ENCODE assay signal across 17 cellular contexts in the genomic region with DNA sequence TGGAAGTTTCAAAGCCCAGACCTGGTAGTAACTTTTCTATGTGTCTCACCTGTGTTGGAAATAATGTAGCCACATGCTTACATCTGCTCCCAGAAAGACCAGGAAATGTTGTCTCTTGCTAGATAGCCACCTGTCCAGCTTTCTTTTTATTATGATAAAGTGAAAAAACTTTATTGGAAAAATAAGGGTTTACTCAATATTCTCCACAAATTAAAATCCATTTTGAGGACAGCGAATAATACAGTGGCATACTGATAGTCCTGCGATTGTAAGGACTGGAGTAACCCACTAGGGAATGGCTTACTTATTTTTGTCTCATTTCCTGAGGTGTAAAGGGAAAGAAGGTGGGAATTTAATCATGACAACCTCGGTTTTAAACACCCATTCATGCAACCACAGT.
DNase-seq lines count a peak whose midpoint lies in the region; ATAC-seq and TF ChIP-seq lines count a peak whose summit lies in the region.
"Had no signal": no experiment of that assay in that cellular context is flagged by ENCODE, and none has a peak within 500 bp of the region (broad histone marks: within the 10 kb centered on the region; RNA-seq: fewer than 3 reads in every experiment).

No MANE protein-coding gene starts in this region.

- H3K9me3 ChIP-seq in ES-I3 (ENCODE audit: control insufficient read depth, insufficient read depth, low read length) (no peaks in the 10 kb centered on the region), RWPE2 (ENCODE audit: severe bottlenecking) (no peaks in the 10 kb centered on the region)
- H3K9me3 ChIP-seq: psoas muscle had no signal

- H3K36me3 Mint-ChIP-seq in glutamatergic neuron (ENCODE audit: unreplicated experiment): no peaks in the 10 kb centered on the region
- peaks cover 2 to 17% of the 10 kb centered on the region in 2 donors for H3K36me3 Mint-ChIP-seq in stimulated activated naive B cell treated with anti-CD40 and anti-IgM and Interleukin-4, amounts not matched to agents 10 μg/mL and 1 μg/mL and 100 μg/mL, for 72 hours

- H3K4me1 ChIP-seq in ES-I3 (ENCODE audit: insufficient read depth, low read length) (peaks cover 9% of the 10 kb centered on the region; the same call in 1 of the 2 replicates), RWPE2 (ENCODE audit: insufficient read depth, poor library complexity, severe bottlenecking) (peaks cover 25% of the 10 kb centered on the region)
- H3K4me1 ChIP-seq: foreskin keratinocyte had no signal

- no peak overlapping the region for H3K4me3 ChIP-seq in RWPE2 (ENCODE audit: severe bottlenecking)

- H3K9me3 Mint-ChIP-seq in glutamatergic neuron (ENCODE audit: unreplicated experiment): peaks cover 18% of the 10 kb centered on the region
- H3K9me3 Mint-ChIP-seq in stimulated activated naive B cell treated with anti-CD40 and anti-IgM and Interleukin-4, amounts not matched to agents 10 μg/mL and 1 μg/mL and 100 μg/mL, for 72 hours: peaks cover 0 to 3% of the 10 kb centered on the region in 2 donors

- H3K27ac ChIP-seq in 22Rv1 (peak overlapping the region; percentile 97), RWPE2 (ENCODE audit: poor library complexity, severe bottlenecking) (peak overlapping the region; percentile 80)
- H3K27ac ChIP-seq: psoas muscle had no signal

- no peaks in the 10 kb centered on the region for H3K27me3 ChIP-seq in RWPE2 (ENCODE audit: insufficient read depth, poor library complexity, severe bottlenecking)
- H3K27me3 ChIP-seq: foreskin keratinocyte had no signal

- peaks cover 10% of the 10 kb centered on the region for H3K4me1 Mint-ChIP-seq in glutamatergic neuron (ENCODE audit: low read depth, unreplicated experiment)
- H3K4me1 Mint-ChIP-seq in stimulated activated naive B cell treated with anti-CD40 and anti-IgM and Interleukin-4, amounts not matched to agents 10 μg/mL and 1 μg/mL and 100 μg/mL, for 72 hours: peaks cover 21 to 42% of the 10 kb centered on the region in 2 donors

- no peaks in the 10 kb centered on the region for H3K36me3 ChIP-seq in ES-I3 (ENCODE audit: insufficient read depth, low read length)
- H3K36me3 ChIP-seq in RWPE2 (ENCODE audit: low read depth): no peaks in the 10 kb centered on the region

- peak overlapping the region; percentile 73 for H3K9ac ChIP-seq in ES-I3 (ENCODE audit: low read depth, low read length)

- DNase-seq in RWPE2 (ENCODE audit: low spot score): no peak
- no peak for DNase-seq in glutamatergic neuron
- DNase-seq in NCI-H524 treated with DMSO at 0.1 percent for 48 hours (lab: John Stamatoyannopoulos, UW): no peak
- DNase-seq in stimulated activated CD8-positive, alpha-beta memory T cell treated with anti-CD3 and anti-CD28 coated beads, Interleukin-4, amount 100 ng/mL, for 48 hours: no peak
- no peak for DNase-seq in stimulated activated naive B cell treated with anti-CD40 and anti-IgM and Interleukin-4, amounts not matched to agents 10 μg/mL and 1 μg/mL and 100 μg/mL, for 72 hours
- no peak for DNase-seq in EL
- DNase-seq: activated CD4-positive, CD25-positive, alpha-beta regulatory T cell; amniotic stem cell; DMS 273 treated with DMSO at 0.1 percent for 48 hours; foreskin keratinocyte; NCI-H446 treated with DMSO at 0.1 percent for 48 hours; PC-3; psoas muscle; stimulated activated CD4-positive, alpha-beta T cell treated with anti-CD3 and anti-CD28 coated beads, Interleukin-12 subunit alpha, Interleukin-12 subunit beta, amount 100 ng/mL, for 4 hours had no signal

- TF ChIP-seq CTCF in 22Rv1 (IDR thresholded peaks at IDR 0.05) (no peak), RWPE2 (IDR thresholded peaks at IDR 0.05; ENCODE audit: poor library complexity, severe bottlenecking) (no peak), glutamatergic neuron (IDR thresholded peaks at IDR 0.05; ENCODE audit: partially characterized antibody, unreplicated experiment) (no peak)

- no peak overlapping the region for H3K27ac Mint-ChIP-seq in glutamatergic neuron (ENCODE audit: unreplicated experiment)
- H3K27ac Mint-ChIP-seq in stimulated activated naive B cell treated with anti-CD40 and anti-IgM and Interleukin-4, amounts not matched to agents 10 μg/mL and 1 μg/mL and 100 μg/mL, for 72 hours: no peak overlapping the region

- H3K4me3 Mint-ChIP-seq in glutamatergic neuron (ENCODE audit: unreplicated experiment): peak overlapping the region; percentile 92
- no peak overlapping the region for H3K4me3 Mint-ChIP-seq in stimulated activated naive B cell treated with anti-CD40 and anti-IgM and Interleukin-4, amounts not matched to agents 10 μg/mL and 1 μg/mL and 100 μg/mL, for 72 hours

- no peak for ATAC-seq in RWPE2 (ENCODE audit: low read depth)
- no peak for ATAC-seq in stimulated activated naive B cell treated with anti-CD40 and anti-IgM and Interleukin-4, amounts not matched to agents 10 μg/mL and 1 μg/mL and 100 μg/mL, for 72 hours (replicated peaks)
- ATAC-seq: foreskin keratinocyte, PC-3, psoas muscle had no signal

- peaks cover 11% of the 10 kb centered on the region for H3K27me3 Mint-ChIP-seq in glutamatergic neuron (ENCODE audit: unreplicated experiment)
- no peaks in the 10 kb centered on the region for H3K27me3 Mint-ChIP-seq in stimulated activated naive B cell treated with anti-CD40 and anti-IgM and Interleukin-4, amounts not matched to agents 10 μg/mL and 1 μg/mL and 100 μg/mL, for 72 hours
- H3K27me3 Mint-ChIP-seq: B cell had no signal
